ENCODE assay signal across 12 cellular contexts in the genomic region with DNA sequence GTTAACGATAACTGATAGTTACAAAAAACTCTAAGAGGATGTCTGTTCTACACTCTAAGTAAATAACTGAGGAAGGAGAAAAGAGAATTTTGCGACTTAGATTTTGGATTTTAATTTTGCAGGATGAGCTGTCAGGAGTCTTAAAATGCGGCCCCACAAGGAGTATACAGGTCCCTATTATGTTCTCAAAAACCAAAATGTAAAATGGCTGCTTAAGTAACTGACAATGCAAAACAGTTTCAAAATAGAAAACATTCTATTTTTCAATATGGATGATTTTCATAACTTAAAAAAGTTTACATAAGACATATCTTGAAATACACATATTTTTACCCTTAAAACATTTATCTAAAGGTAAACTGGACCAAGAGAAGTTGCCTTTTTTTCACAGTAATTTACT. TPM values are rescaled to one million over a fixed set of nuclear protein-coding genes. Genes with fewer than 3 reads are reported as not detected.
DNase-seq lines count a peak whose midpoint lies in the region; ATAC-seq and TF ChIP-seq lines count a peak whose summit lies in the region.
"Had no signal": no experiment of that assay in that cellular context is flagged by ENCODE, and none has a peak within 500 bp of the region (broad histone marks: within the 10 kb centered on the region; RNA-seq: fewer than 3 reads in every experiment).

No MANE protein-coding gene starts in this region.

- H3K36me3 ChIP-seq in OCI-LY7 (ENCODE audit: insufficient read depth, low read length): peaks cover 35% of the 10 kb centered on the region
- no peaks in the 10 kb centered on the region for H3K36me3 ChIP-seq in duodenal mucosa (ENCODE audit: control insufficient read depth in 1 of 2, insufficient read depth in 2 of 2, low read length in 2 of 2)
- H3K36me3 ChIP-seq in thymus (ENCODE audit: control insufficient read depth, insufficient read depth): peaks cover 9% of the 10 kb centered on the region
- H3K36me3 ChIP-seq: ovary had no signal

- 15% methylated on average over 3 of the region's 3 CpGs for WGBS in thymus

- H3K36me3 Mint-ChIP-seq in activated CD8-positive, alpha-beta memory T cell treated with anti-CD3 and anti-CD28 coated beads, Interleukin-2, amount 10 ng/mL, durations not matched to agents 7 days and 5 days: peaks cover 71% of the 10 kb centered on the region

- peak overlapping the region; percentile 65 for H3K4me2 ChIP-seq in OCI-LY7 (ENCODE audit: low read length)

- POLR2A ChIA-PET in OCI-LY7 (lab: Charles Lee) (interaction anchor here (0.6 to 4.1 kb wide), 17 partner anchors 8 to 438 kb away, joined by 3 to 40 read pairs (median 5); a partner anchor contains a TSS), GM10248 (lab: Yijun Ruan, JAX) (interaction anchor here (0.9 to 1.0 kb wide), 2 partner anchors 40 to 110 kb away, joined by 3 read pairs; no protein-coding TSS in a partner anchor)

- no peaks in the 10 kb centered on the region for H3K27me3 Mint-ChIP-seq in activated CD8-positive, alpha-beta memory T cell treated with anti-CD3 and anti-CD28 coated beads, Interleukin-2, amount 10 ng/mL, durations not matched to agents 7 days and 5 days

- peaks cover 50% of the 10 kb centered on the region for H3K4me1 Mint-ChIP-seq in activated CD8-positive, alpha-beta memory T cell treated with anti-CD3 and anti-CD28 coated beads, Interleukin-2, amount 10 ng/mL, durations not matched to agents 7 days and 5 days

- no TSS peak for BruUV-seq in OCI-LY7 (replicated peaks; lab: Mats Ljungman, UMichigan)

- peaks cover 38% of the 10 kb centered on the region; the same call in 1 of the 2 replicates for H3K79me2 ChIP-seq in OCI-LY7 (ENCODE audit: insufficient read depth, low read depth, low read length)

- H3K4me1 ChIP-seq in OCI-LY7 (ENCODE audit: insufficient read depth, low read length, poor library complexity, severe bottlenecking): peaks cover 43% of the 10 kb centered on the region
- no peaks in the 10 kb centered on the region for H3K4me1 ChIP-seq in duodenal mucosa (ENCODE audit: control insufficient read depth in 1 of 2, insufficient read depth in 2 of 2, low read length in 2 of 2)
- no peaks in the 10 kb centered on the region for H3K4me1 ChIP-seq in thymus (ENCODE audit: control insufficient read depth, insufficient read depth, low read length)

- H3K9me2 ChIP-seq in OCI-LY7 (ENCODE audit: insufficient read depth, low read length): no peaks in the 10 kb centered on the region

- intact Hi-C loops in OCI-LY7 (cut with micrococcal nuclease; ENCODE audit: unreplicated experiment): loop anchor here (2.0 kb wide), 2 partner anchors 15 to 41 kb away; no protein-coding TSS in a partner anchor

- CTCF ChIA-PET in activated CD8-positive, alpha-beta memory T cell treated with anti-CD3 and anti-CD28 coated beads, Interleukin-2, amount 10 ng/mL, durations not matched to agents 7 days and 5 days (lab: Charles Lee): interaction anchor here (0.7 to 17.2 kb wide), 8 partner anchors 8 to 111 kb away, joined by 3 to 503 read pairs (median 41); a partner anchor contains a TSS
- CTCF ChIA-PET in OCI-LY7 (lab: Charles Lee; ENCODE audit: unreplicated experiment): interaction anchor here (0.6 to 1.5 kb wide), 5 partner anchors 11 to 40 kb away, joined by 3 to 4 read pairs (median 3); no protein-coding TSS in a partner anchor
- CTCF ChIA-PET in GM10248 (lab: Yijun Ruan, JAX): interaction anchor here (1.1 to 5.1 kb wide), 7 partner anchors 9 to 56 kb away, joined by 3 to 40 read pairs (median 6); no protein-coding TSS in a partner anchor

- no peak for DNase-seq in activated CD8-positive, alpha-beta memory T cell treated with anti-CD3 and anti-CD28 coated beads, Interleukin-2, amount 10 ng/mL, durations not matched to agents 7 days and 5 days
- DNase-seq in activated CD8-positive, alpha-beta memory T cell treated with anti-CD3 and anti-CD28 coated beads, Interleukin-2, amount 50 U/mL, for 48 hours: no peak
- DNase-seq in OCI-LY7 (ENCODE audit: low spot score) (no peak), UCSD-AML1 (lab: John Stamatoyannopoulos, UW; ENCODE audit: unreplicated experiment) (no peak), GM10248 (ENCODE audit: extremely low spot score) (no peak)
- DNase-seq: left ventricle myocardium superior, NCI-H510A, ovary had no signal

- H3K9me3 ChIP-seq in OCI-LY7 (ENCODE audit: low read length) (peaks cover 6% of the 10 kb centered on the region; the same call in 1 of the 2 replicates), duodenal mucosa (ENCODE audit: control insufficient read depth in 1 of 2, low read length in 2 of 2) (no peaks in the 10 kb centered on the region), thymus (ENCODE audit: control insufficient read depth) (no peaks in the 10 kb centered on the region)
- H3K9me3 ChIP-seq: ovary had no signal

- peak overlapping the region; percentile 99 for H3K27ac Mint-ChIP-seq in activated CD8-positive, alpha-beta memory T cell treated with anti-CD3 and anti-CD28 coated beads, Interleukin-2, amount 10 ng/mL, durations not matched to agents 7 days and 5 days

- H3K9me3 Mint-ChIP-seq in activated CD8-positive, alpha-beta memory T cell treated with anti-CD3 and anti-CD28 coated beads, Interleukin-2, amount 10 ng/mL, durations not matched to agents 7 days and 5 days (ENCODE audit: low read depth): no peaks in the 10 kb centered on the region

- no peak for ATAC-seq in activated CD8-positive, alpha-beta memory T cell treated with anti-CD3 and anti-CD28 coated beads, Interleukin-2, amount 10 ng/mL, durations not matched to agents 7 days and 5 days
- ATAC-seq in HG02588 (IDR thresholded peaks at IDR 0.05; ENCODE audit: unreplicated experiment): no peak

- peak overlapping the region; percentile 69 for H2AFZ ChIP-seq in OCI-LY7 (ENCODE audit: low read length)

- H3K9ac ChIP-seq in duodenal mucosa (ENCODE audit: low read depth in 1 of 2, low read length in 2 of 2): peak overlapping the region; percentile 35 to 52

- peak overlapping the region; percentile 67 for H3K4me3 ChIP-seq in OCI-LY7 (ENCODE audit: low read depth, low read length, poor library complexity, severe bottlenecking)
- peak overlapping the region; percentile 47 to 67 for H3K4me3 ChIP-seq in duodenal mucosa (ENCODE audit: low read depth in 1 of 2, low read length in 2 of 2)
- H3K4me3 ChIP-seq in thymus (ENCODE audit: low read length): peak overlapping the region; percentile 60
- H3K4me3 ChIP-seq: ovary had no signal

- no peaks in the 10 kb centered on the region for H4K20me1 ChIP-seq in OCI-LY7 (ENCODE audit: insufficient read depth, low read length)

- H3K4me3 Mint-ChIP-seq in activated CD8-positive, alpha-beta memory T cell treated with anti-CD3 and anti-CD28 coated beads, Interleukin-2, amount 10 ng/mL, durations not matched to agents 7 days and 5 days: peak overlapping the region; percentile 99

- H3K27me3 ChIP-seq in duodenal mucosa (ENCODE audit: control insufficient read depth in 1 of 2, insufficient read depth in 2 of 2, low read length in 2 of 2): no peaks in the 10 kb centered on the region
- no peaks in the 10 kb centered on the region for H3K27me3 ChIP-seq in thymus (ENCODE audit: control insufficient read depth, insufficient read depth)
- H3K27me3 ChIP-seq: ovary had no signal

- peak overlapping the region; percentile 60 for H3K27ac ChIP-seq in OCI-LY7 (ENCODE audit: low read depth, low read length, poor library complexity, severe bottlenecking)
- H3K27ac ChIP-seq in duodenal mucosa (ENCODE audit: low read depth, low read length): no peak overlapping the region
- peak overlapping the region; percentile 46 for H3K27ac ChIP-seq in thymus (ENCODE audit: low read depth)
- H3K27ac ChIP-seq: ovary had no signal

- TF ChIP-seq CTCF in OCI-LY7 (conservative IDR thresholded peaks at IDR 0.05; ENCODE audit: low read length) (no peak), GM10248 (IDR thresholded peaks at IDR 0.05; ENCODE audit: control extremely low read depth, extremely low read depth, low read depth, missing control alignments) (no peak)

RNA-seq across cellular contexts. Expression of a gene that starts 2.6 kb away (rescaled TPM):
- 100 to 1,000 TPM in 1 of 2 experiments, 10 to 100 TPM in 1; 76.0 to 104 TPM for total RNA-seq in activated CD8-positive, alpha-beta memory T cell treated with anti-CD3 and anti-CD28 coated beads, Interleukin-2, amount 10 ng/mL, durations not matched to agents 7 days and 5 days
- 12.3 and 13.7 TPM in 2 replicates for total RNA-seq in OCI-LY7 (2014; rRNA removed; shearing (Covaris generic))
- total RNA-seq in OCI-LY7 (2022): 9.7 and 10.3 TPM in 2 replicates
- 222 TPM for polyA plus RNA-seq in thymus

RNA-seq across cellular contexts. Expression of a gene that starts 25.2 kb away (rescaled TPM):
- total RNA-seq in activated CD8-positive, alpha-beta memory T cell treated with anti-CD3 and anti-CD28 coated beads, Interleukin-2, amount 10 ng/mL, durations not matched to agents 7 days and 5 days: 1 to 10 TPM; 2.2 to 8.8 TPM
- 68.4 and 73.3 TPM in 2 replicates for total RNA-seq in OCI-LY7 (2014; rRNA removed; shearing (Covaris generic))
- 106 and 114 TPM in 2 replicates for total RNA-seq in OCI-LY7 (2022)
- 11.2 TPM for polyA plus RNA-seq in thymus
- total RNA-seq: Daoy, left ventricle myocardium superior had no signal

Comparison
In these comparisons a context has a peak if more than half of its experiments do, and no peak if none do; other contexts are left out.
1. RNA of a gene that starts 2.6 kb away (total RNA-seq): 76.0 to 104 TPM in activated CD8-positive, alpha-beta memory T cell treated with anti-CD3 and anti-CD28 coated beads, Interleukin-2, amount 10 ng/mL, durations not matched to agents 7 days and 5 days; 9.7 to 13.7 TPM in OCI-LY7; every median in the first group is over 4 times any median in the second.
2. RNA of a gene that starts 25.2 kb away (total RNA-seq): 68.4 to 114 TPM in OCI-LY7; 2.2 to 8.8 TPM in activated CD8-positive, alpha-beta memory T cell treated with anti-CD3 and anti-CD28 coated beads, Interleukin-2, amount 10 ng/mL, durations not matched to agents 7 days and 5 days; every median in the first group is over 4 times any median in the second.
3. Peak in every context shown above with its lines, with median percentiles within 50 percentile points of each other: H3K4me3 ChIP-seq.